ENCODE assay signal across 8 cellular contexts in the genomic region with DNA sequence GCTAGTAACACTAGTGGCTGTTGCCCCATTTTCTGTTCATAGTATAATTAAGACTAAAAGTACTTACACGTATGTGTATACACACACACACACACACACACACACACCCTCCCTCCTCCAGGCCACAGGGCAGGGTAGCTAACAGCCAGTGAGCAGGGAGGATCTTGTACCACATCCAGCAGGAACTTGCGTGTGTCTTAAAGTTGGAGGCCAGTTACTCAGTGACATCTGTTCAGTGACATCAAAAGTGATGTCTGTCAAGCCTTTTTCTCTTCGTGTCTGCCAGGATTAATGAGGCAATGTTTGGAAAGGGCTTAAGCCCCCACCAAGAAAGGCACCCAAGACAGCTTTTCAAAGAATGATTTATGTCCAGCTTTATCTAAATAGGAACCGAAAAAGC.
A peak's percentile ranks its signal among the peaks of the same experiment; 100 is the strongest.
DNase-seq lines count a peak whose midpoint lies in the region; ATAC-seq, FAIRE-seq and TF ChIP-seq lines count a peak whose summit lies in the region.

No MANE protein-coding gene starts in this region.

- CTCF ChIA-PET in activated naive CD4-positive, alpha-beta T cell treated with anti-CD3 and anti-CD28 coated beads for 36 hours (lab: Charles Lee) = interaction anchor here (0.6 kb wide), 1 partner anchor 817 kb away, joined by 5 read pairs; no protein-coding TSS in a partner anchor

- 31% methylated on average over 4 of the region's 4 CpGs for WGBS in right lobe of liver (ENCODE audit: insufficient coverage, low coverage, low lambda C conversion rate, missing lambda C conversion rate)
- WGBS in urinary bladder = 21% methylated on average over 4 of the region's 4 CpGs

- H3K4me1 ChIP-seq in astrocyte (ENCODE audit: insufficient read depth, low read length) = peaks cover 5% of the 10 kb centered on the region
- H3K4me1 ChIP-seq in right lobe of liver = peaks cover 0 to 4% (median 0%) of the 10 kb centered on the region in 4 donors
- H3K4me1 ChIP-seq in urinary bladder (ENCODE audit: insufficient read depth) = no peaks in the 10 kb centered on the region

- no peak overlapping the region for H3K27ac Mint-ChIP-seq in activated naive CD4-positive, alpha-beta T cell treated with anti-CD3 and anti-CD28 coated beads for 36 hours
- no peak overlapping the region for H3K27ac Mint-ChIP-seq in astrocyte (ENCODE audit: unreplicated experiment)

- no peak overlapping the region for H3K4me3 Mint-ChIP-seq in activated naive CD4-positive, alpha-beta T cell treated with anti-CD3 and anti-CD28 coated beads for 36 hours
- peak overlapping the region; percentile 79 for H3K4me3 Mint-ChIP-seq in astrocyte (ENCODE audit: unreplicated experiment)

- peak; percentile 48 for TF ChIP-seq POLR2A in right lobe of liver (IDR thresholded peaks at IDR 0.05)

- no peaks in the 10 kb centered on the region for H3K9me3 Mint-ChIP-seq in activated naive CD4-positive, alpha-beta T cell treated with anti-CD3 and anti-CD28 coated beads for 36 hours
- H3K9me3 Mint-ChIP-seq in astrocyte (ENCODE audit: unreplicated experiment) = peaks cover 2% of the 10 kb centered on the region

- peak overlapping the region; percentile 82 for H3K27ac ChIP-seq in astrocyte (ENCODE audit: low read depth, low read length)
- H3K27ac ChIP-seq in right lobe of liver = peak overlapping the region; percentile 44 to 84 (median 61)
- no peak overlapping the region for H3K27ac ChIP-seq in urinary bladder (ENCODE audit: low read depth)

- no peak overlapping the region for H2AFZ ChIP-seq in astrocyte (ENCODE audit: low read depth, low read length)

- FAIRE-seq in astrocyte (lab: Jason Lieb, UNC) = no peak

- peaks cover 8% of the 10 kb centered on the region for H3K4me1 Mint-ChIP-seq in activated naive CD4-positive, alpha-beta T cell treated with anti-CD3 and anti-CD28 coated beads for 36 hours (ENCODE audit: low read depth)
- peaks cover 5% of the 10 kb centered on the region for H3K4me1 Mint-ChIP-seq in astrocyte (ENCODE audit: low read depth, unreplicated experiment)

- no peaks in the 10 kb centered on the region for H4K20me1 ChIP-seq in astrocyte (ENCODE audit: insufficient read depth, low read length)

- peaks cover 42% of the 10 kb centered on the region for H3K27me3 Mint-ChIP-seq in activated naive CD4-positive, alpha-beta T cell treated with anti-CD3 and anti-CD28 coated beads for 36 hours (ENCODE audit: low read depth)
- peaks cover 30% of the 10 kb centered on the region for H3K27me3 Mint-ChIP-seq in astrocyte (ENCODE audit: low read depth, unreplicated experiment)

- no peaks in the 10 kb centered on the region for H3K79me2 ChIP-seq in astrocyte (ENCODE audit: insufficient read depth, low read length)

- DNase-seq in activated naive CD4-positive, alpha-beta T cell treated with anti-CD3 and anti-CD28 coated beads for 36 hours = peak; percentile 5
- DNase-seq in activated naive CD4-positive, alpha-beta T cell treated with Interleukin-2 at 50 U/mL for 16 hours = no peak
- peak; percentile 57 for DNase-seq in astrocyte (ENCODE audit: low read depth)
- DNase-seq in right lobe of liver = peak in 2 of 3 donors; percentile 36 to 53
- no peak for DNase-seq in stimulated activated naive CD4-positive, alpha-beta T cell treated with Interleukin-2 at 50 U/mL for 16 hours (lab: John Stamatoyannopoulos, UW)

- H3K36me3 ChIP-seq in astrocyte (ENCODE audit: insufficient read depth, low read length) = no peaks in the 10 kb centered on the region
- H3K36me3 ChIP-seq in right lobe of liver = no peaks in the 10 kb centered on the region
- H3K36me3 ChIP-seq in urinary bladder (ENCODE audit: insufficient read depth) = no peaks in the 10 kb centered on the region

- H3K36me3 Mint-ChIP-seq in activated naive CD4-positive, alpha-beta T cell treated with anti-CD3 and anti-CD28 coated beads for 36 hours (ENCODE audit: low read depth) = no peaks in the 10 kb centered on the region
- H3K36me3 Mint-ChIP-seq in astrocyte (ENCODE audit: low read depth, unreplicated experiment) = no peaks in the 10 kb centered on the region

- peak overlapping the region; percentile 87 for H3K9ac ChIP-seq in astrocyte (ENCODE audit: low read length)

- no peaks in the 10 kb centered on the region for H3K27me3 ChIP-seq in astrocyte (ENCODE audit: insufficient read depth, low read length)
- H3K27me3 ChIP-seq in right lobe of liver = no peaks in the 10 kb centered on the region

- no peak overlapping the region for H3K4me3 ChIP-seq in astrocyte (ENCODE audit: insufficient read depth, low read depth, low read length)
- no peak overlapping the region for H3K4me3 ChIP-seq in right lobe of liver
- peak overlapping the region; percentile 21 for H3K4me3 ChIP-seq in urinary bladder (ENCODE audit: low read depth, low read length)

- peak; percentile 25 to 43 (median 29) for ATAC-seq in right lobe of liver
- no peak for ATAC-seq in HG02763 (IDR thresholded peaks at IDR 0.05; ENCODE audit: unreplicated experiment)
- no peak for ATAC-seq in GM21619 (IDR thresholded peaks at IDR 0.05; ENCODE audit: unreplicated experiment)

- H3K9me3 ChIP-seq in astrocyte (ENCODE audit: insufficient read depth, low read depth, low read length) (no peaks in the 10 kb centered on the region), right lobe of liver (no peaks in the 10 kb centered on the region)

- intact Hi-C loops in activated naive CD4-positive, alpha-beta T cell treated with anti-CD3 and anti-CD28 coated beads for 36 hours (cut with micrococcal nuclease) = no loop called here
- intact Hi-C loops in right lobe of liver (cut with DNase I) = no loop called here

- TF ChIP-seq CTCF in astrocyte (IDR thresholded peaks at IDR 0.05; ENCODE audit: insufficient read depth, low read depth, low read length) (no peak), right lobe of liver (IDR thresholded peaks at IDR 0.05) (no peak)

- peak overlapping the region; percentile 89 for H3K4me2 ChIP-seq in astrocyte (ENCODE audit: low read length)

Comparison
In these comparisons a context has a peak if more than half of its experiments do, and no peak if none do; other contexts are left out.
1. DNase-seq: peak in activated naive CD4-positive, alpha-beta T cell treated with anti-CD3 and anti-CD28 coated beads for 36 hours (single experiment), astrocyte (single experiment) and right lobe of liver (2 of 3); none in activated naive CD4-positive, alpha-beta T cell treated with Interleukin-2 at 50 U/mL for 16 hours (single experiment) and stimulated activated naive CD4-positive, alpha-beta T cell treated with Interleukin-2 at 50 U/mL for 16 hours (single experiment).
2. ATAC-seq: peak in right lobe of liver (4 of 4); none in HG02763 (single experiment) and GM21619 (single experiment).